In genomic region chr9:75891277-75892167, GRCh38 we compare ENCODE assay signal across 8 cellular contexts. TPM values are rescaled to one million over a fixed set of nuclear protein-coding genes. Genes with fewer than 3 reads are reported as not detected.
DNase-seq lines count a peak whose midpoint lies in the region; ATAC-seq and TF ChIP-seq lines count a peak whose summit lies in the region.

No MANE protein-coding gene starts in this region.

- whole genome bisulfite sequencing in urinary bladder, result under 1% methylated on average over 56 of the region's 56 CpGs

- ATAC-seq in activated T-cell treated with anti-CD3 and anti-CD28 coated beads, Interleukin-2, amount 50 U/mL, for 72 hours (replicated peaks in 1 of 2), result peak; percentile 37 to 44

- CTCF ChIA-PET in BJ (lab: Yijun Ruan, JAX), result interaction anchor here (0.7 to 2.5 kb wide), 2 partner anchors 15 to 25 kb away, joined by 3 to 8 read pairs; no protein-coding TSS in a partner anchor

- H3K4me3 Mint-ChIP-seq in activated T-cell treated with anti-CD3 and anti-CD28 coated beads, Interleukin-2, amount 50 U/mL, for 72 hours, result peak overlapping the region; percentile 92 to 99
- H3K4me3 Mint-ChIP-seq in nephron progenitor cell, result peak overlapping the region; percentile 92

- no peaks in the 10 kb centered on the region for H3K9me3 ChIP-seq in HUES48 (ENCODE audit: control insufficient read depth, insufficient read depth, low read length)

- no peak for TF ChIP-seq CTCF in BJ (IDR thresholded peaks at IDR 0.05; ENCODE audit: insufficient read depth, low read depth, low read length)
- TF ChIP-seq CTCF in foreskin fibroblast (IDR thresholded peaks at IDR 0.05; ENCODE audit: low read depth, low read length), result no peak
- no peak for TF ChIP-seq CTCF in nephron progenitor cell (IDR thresholded peaks at IDR 0.05)

- no peak overlapping the region for H3K27ac ChIP-seq in HUES48 (ENCODE audit: low read depth, low read length)
- H3K27ac ChIP-seq in urinary bladder (ENCODE audit: low read depth), result peak overlapping the region; percentile 68

- H3K27ac Mint-ChIP-seq in activated T-cell treated with anti-CD3 and anti-CD28 coated beads, Interleukin-2, amount 50 U/mL, for 72 hours, result peak overlapping the region; percentile 34
- peak overlapping the region; percentile 75 for H3K27ac Mint-ChIP-seq in nephron progenitor cell

- peak overlapping the region; percentile 51; the same call in 1 of the 2 replicates for H3K9ac ChIP-seq in HUES48 (ENCODE audit: low read depth, low read length)

- no peak for DNase-seq in BJ (ENCODE audit: low read depth)
- DNase-seq in activated T-cell treated with anti-CD3 and anti-CD28 coated beads, Interleukin-2, amount 50 U/mL, for 72 hours, result peak; percentile 45 to 59
- DNase-seq in foreskin fibroblast, result peak; percentile 14 to 67
- DNase-seq in nephron progenitor cell, result peak; percentile 53
- no peak for DNase-seq in DMS79 treated with DMSO at 0.1 percent for 48 hours (lab: John Stamatoyannopoulos, UW)
- no peak for DNase-seq in GM19240 (ENCODE audit: insufficient read length, low spot score)

- H3K4me3 ChIP-seq in BJ (ENCODE audit: low read depth, low read length) (peak overlapping the region; percentile 57), HUES48 (ENCODE audit: low read depth, low read length) (peak overlapping the region; percentile 81), foreskin fibroblast (ENCODE audit: low read depth in 1 of 2, low read length in 2 of 2) (peak overlapping the region; percentile 52 to 92), urinary bladder (ENCODE audit: low read depth, low read length) (peak overlapping the region; percentile 60)

- no peaks in the 10 kb centered on the region for H3K36me3 ChIP-seq in BJ (ENCODE audit: control insufficient read depth, insufficient read depth, low read length)
- no peaks in the 10 kb centered on the region for H3K36me3 ChIP-seq in HUES48 (ENCODE audit: control insufficient read depth, insufficient read depth, low read length)
- no peaks in the 10 kb centered on the region for H3K36me3 ChIP-seq in urinary bladder (ENCODE audit: insufficient read depth)

- peaks cover 0 to 3% of the 10 kb centered on the region in 2 donors for H3K36me3 Mint-ChIP-seq in activated T-cell treated with anti-CD3 and anti-CD28 coated beads, Interleukin-2, amount 50 U/mL, for 72 hours (ENCODE audit: insufficient read depth in 2 of 2)
- no peaks in the 10 kb centered on the region for H3K36me3 Mint-ChIP-seq in nephron progenitor cell (ENCODE audit: low read depth)

- H3K27me3 Mint-ChIP-seq in activated T-cell treated with anti-CD3 and anti-CD28 coated beads, Interleukin-2, amount 50 U/mL, for 72 hours (ENCODE audit: low read depth), result no peaks in the 10 kb centered on the region
- H3K27me3 Mint-ChIP-seq in nephron progenitor cell (ENCODE audit: low read depth, poor library complexity), result no peaks in the 10 kb centered on the region

- peaks cover 36% of the 10 kb centered on the region for H3K4me1 ChIP-seq in HUES48 (ENCODE audit: control insufficient read depth, insufficient read depth, low read length)
- H3K4me1 ChIP-seq in urinary bladder (ENCODE audit: insufficient read depth), result no peaks in the 10 kb centered on the region

- H3K27me3 ChIP-seq in BJ (ENCODE audit: control insufficient read depth, insufficient read depth, low read length) (peaks cover 8% of the 10 kb centered on the region), HUES48 (ENCODE audit: control insufficient read depth, insufficient read depth, low read length) (peaks cover 40% of the 10 kb centered on the region)

- no peaks in the 10 kb centered on the region for H3K9me3 Mint-ChIP-seq in activated T-cell treated with anti-CD3 and anti-CD28 coated beads, Interleukin-2, amount 50 U/mL, for 72 hours
- H3K9me3 Mint-ChIP-seq in nephron progenitor cell, result no peaks in the 10 kb centered on the region

- POLR2A ChIA-PET in BJ (lab: Charles Lee), result interaction anchor here (0.6 kb wide), 1 partner anchor 237 kb away, joined by 4 read pairs; no protein-coding TSS in a partner anchor

- peaks cover 48% of the 10 kb centered on the region for H3K4me1 Mint-ChIP-seq in activated T-cell treated with anti-CD3 and anti-CD28 coated beads, Interleukin-2, amount 50 U/mL, for 72 hours (ENCODE audit: low read depth)
- H3K4me1 Mint-ChIP-seq in nephron progenitor cell, result peaks cover 63% of the 10 kb centered on the region

RNA-seq across cellular contexts. Expression of gene PCSK5, which starts 1.0 kb away (rescaled TPM):
- 0.66 and 0.74 TPM in 2 replicates for polyA plus RNA-seq in BJ (2011; rRNA removed)
- 0.67 and 2.2 TPM in 2 replicates for polyA minus RNA-seq in BJ (2011; rRNA and poly(A)+ RNA removed)
- 1 to 10 TPM; 3.7 to 4.7 TPM for total RNA-seq in activated T-cell treated with anti-CD3 and anti-CD28 coated beads, Interleukin-2, amount 50 U/mL, for 72 hours
- 25.4 TPM for total RNA-seq in urinary bladder
- polyA plus RNA-seq in urinary bladder, result 6.1 TPM

Comparison
In these comparisons a context has a peak if more than half of its experiments do, and no peak if none do; other contexts are left out.
1. DNase-seq: peak in activated T-cell treated with anti-CD3 and anti-CD28 coated beads, Interleukin-2, amount 50 U/mL, for 72 hours (2 of 2), foreskin fibroblast (2 of 2) and nephron progenitor cell (single experiment); none in BJ (single experiment), DMS79 treated with DMSO at 0.1 percent for 48 hours (single experiment) and GM19240 (single experiment).
2. Peak in every context shown above with its lines, with median percentiles within 50 percentile points of each other: H3K4me3 ChIP-seq.